ENCODE assay signal across 8 cellular contexts in the genomic region with DNA sequence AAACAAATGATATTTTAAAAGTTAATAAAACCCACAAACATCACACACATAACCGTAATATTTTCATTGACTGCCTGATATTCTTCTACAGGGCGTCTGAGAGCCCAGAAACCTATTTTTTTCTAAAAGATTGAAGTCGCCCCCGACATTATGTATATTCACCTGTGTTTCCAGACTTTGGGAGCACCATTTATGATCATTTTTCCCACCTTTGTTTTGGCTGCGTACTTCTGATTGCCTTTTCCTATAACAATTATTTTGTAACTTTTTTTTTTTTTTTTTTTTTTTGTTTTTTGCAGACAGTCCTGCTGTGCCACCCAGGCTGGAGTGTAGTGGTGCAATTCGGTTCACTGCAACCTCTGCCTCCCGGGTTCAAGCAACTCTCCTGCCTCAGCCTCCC. TPM values are rescaled to one million over a fixed set of nuclear protein-coding genes. Genes with fewer than 3 reads are reported as not detected.
DNase-seq lines count a peak whose midpoint lies in the region; ATAC-seq and TF ChIP-seq lines count a peak whose summit lies in the region.

No MANE protein-coding gene starts in this region.

- intact Hi-C loops in ascending aorta (cut with DNase I): loop anchor here (2.0 to 5.0 kb wide), 4 partner anchors 63 to 265 kb away; a partner anchor contains a TSS
- intact Hi-C loops in lower lobe of right lung (cut with DNase I): no loop called here

- H3K27ac ChIP-seq in ascending aorta: peak overlapping the region; percentile 87 to 98
- peak overlapping the region; percentile 95 for H3K27ac ChIP-seq in lower lobe of right lung
- H3K27ac ChIP-seq in substantia nigra (ENCODE audit: low read depth, low read length, poor library complexity, severe bottlenecking): no peak overlapping the region

- no peak for DNase-seq in activated naive CD4-positive, alpha-beta T cell treated with anti-CD3 and anti-CD28 coated beads, Interleukin-2, amount 50 U/mL, for 16 hours
- DNase-seq in ascending aorta (ENCODE audit: low spot score in 2 of 2) (no peak), lower lobe of right lung (no peak), type B pancreatic cell (ENCODE audit: extremely low spot score, unreplicated experiment) (no peak), GM03348 (ENCODE audit: low spot score) (no peak), substantia nigra (lab: John Stamatoyannopoulos, UW) (no peak)
- DNase-seq in stimulated activated CD4-positive, alpha-beta T cell treated with anti-CD3 and anti-CD28 coated beads, Interleukin-4, amount 100 ng/mL, for 4 hours: no peak

- peaks cover 11% of the 10 kb centered on the region for H3K36me3 Mint-ChIP-seq in activated naive CD4-positive, alpha-beta T cell treated with anti-CD3 and anti-CD28 coated beads, Interleukin-2, amount 50 U/mL, for 24 hours
- H3K36me3 Mint-ChIP-seq in type B pancreatic cell: peaks cover 8% of the 10 kb centered on the region

- no peaks in the 10 kb centered on the region for H3K27me3 Mint-ChIP-seq in activated naive CD4-positive, alpha-beta T cell treated with anti-CD3 and anti-CD28 coated beads, Interleukin-2, amount 50 U/mL, for 24 hours
- no peaks in the 10 kb centered on the region for H3K27me3 Mint-ChIP-seq in type B pancreatic cell

- H3K4me1 ChIP-seq in ascending aorta (peaks cover 6 to 13% of the 10 kb centered on the region in 2 donors), lower lobe of right lung (peaks cover 33% of the 10 kb centered on the region)

- H3K4me3 ChIP-seq in ascending aorta (peak overlapping the region; percentile 96 to 100), lower lobe of right lung (peak overlapping the region; percentile 91)

- no peaks in the 10 kb centered on the region for H3K9me3 ChIP-seq in ascending aorta
- no peaks in the 10 kb centered on the region for H3K9me3 ChIP-seq in lower lobe of right lung

- no peak for ATAC-seq in lower lobe of right lung

- no peaks in the 10 kb centered on the region for H3K9me3 Mint-ChIP-seq in activated naive CD4-positive, alpha-beta T cell treated with anti-CD3 and anti-CD28 coated beads, Interleukin-2, amount 50 U/mL, for 24 hours
- no peaks in the 10 kb centered on the region for H3K9me3 Mint-ChIP-seq in type B pancreatic cell

- H3K27me3 ChIP-seq in ascending aorta: no peaks in the 10 kb centered on the region
- H3K27me3 ChIP-seq in lower lobe of right lung (ENCODE audit: low read depth): no peaks in the 10 kb centered on the region

- H3K4me3 Mint-ChIP-seq in activated naive CD4-positive, alpha-beta T cell treated with anti-CD3 and anti-CD28 coated beads, Interleukin-2, amount 50 U/mL, for 24 hours: peak overlapping the region; percentile 93
- peak overlapping the region; percentile 92 for H3K4me3 Mint-ChIP-seq in type B pancreatic cell

- peak overlapping the region; percentile 92 for H3K27ac Mint-ChIP-seq in activated naive CD4-positive, alpha-beta T cell treated with anti-CD3 and anti-CD28 coated beads, Interleukin-2, amount 50 U/mL, for 24 hours
- H3K27ac Mint-ChIP-seq in type B pancreatic cell: peak overlapping the region; percentile 91

- no peaks in the 10 kb centered on the region for H3K36me3 ChIP-seq in ascending aorta
- H3K36me3 ChIP-seq in lower lobe of right lung: no peaks in the 10 kb centered on the region

- TF ChIP-seq CTCF in ascending aorta (IDR thresholded peaks at IDR 0.05) (no peak), lower lobe of right lung (IDR thresholded peaks at IDR 0.05) (no peak), type B pancreatic cell (conservative IDR thresholded peaks at IDR 0.05) (no peak)

- H3K4me1 Mint-ChIP-seq in activated naive CD4-positive, alpha-beta T cell treated with anti-CD3 and anti-CD28 coated beads, Interleukin-2, amount 50 U/mL, for 24 hours: peaks cover 25% of the 10 kb centered on the region
- H3K4me1 Mint-ChIP-seq in type B pancreatic cell (ENCODE audit: unreplicated experiment): peaks cover 24% of the 10 kb centered on the region

RNA-seq across cellular contexts. Expression of a gene that starts 0.8 kb away (rescaled TPM):
- total RNA-seq in ascending aorta (31.5 TPM), lower lobe of right lung (41.3 TPM), type B pancreatic cell (ENCODE audit: low replicate concordance) (37.4 and 56.9 TPM in 2 replicates)

RNA-seq across cellular contexts. Expression of a gene that starts 36.1 kb away (rescaled TPM):
- total RNA-seq in ascending aorta (not detected), lower lobe of right lung (0.38 TPM), type B pancreatic cell (ENCODE audit: low replicate concordance) (0.14 and 0.63 TPM in 2 replicates)
